16 cellular contexts compared by ENCODE assay signal in the genomic region with DNA sequence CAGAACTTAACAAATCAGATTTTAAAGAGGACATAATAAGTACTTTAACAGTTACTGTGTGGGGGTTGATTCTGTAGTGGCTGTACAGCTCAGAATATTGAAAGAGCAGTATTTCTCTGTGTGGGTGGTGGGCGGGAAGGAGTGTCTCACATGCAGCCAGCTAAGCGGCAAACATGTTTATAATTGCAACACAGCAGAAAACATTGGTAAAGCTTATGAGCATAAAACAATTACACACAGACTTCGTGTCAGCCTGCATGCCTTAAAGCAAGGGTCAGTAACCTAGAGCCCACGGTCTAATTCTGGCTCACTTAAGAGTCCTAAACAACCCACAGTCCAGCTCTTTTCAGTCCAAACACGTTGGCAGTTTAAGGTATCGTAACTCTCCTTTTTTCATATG. TPM values are rescaled to one million over a fixed set of nuclear protein-coding genes. Genes with fewer than 3 reads are reported as not detected.
A peak's percentile ranks its signal among the peaks of the same experiment; 100 is the strongest.
DNase-seq lines count a peak whose midpoint lies in the region; ATAC-seq and TF ChIP-seq lines count a peak whose summit lies in the region.
"Had no signal": no experiment of that assay in that cellular context is flagged by ENCODE, and none has a peak within 500 bp of the region (broad histone marks: within the 10 kb centered on the region; RNA-seq: fewer than 3 reads in every experiment).

No MANE protein-coding gene starts in this region.

- no peak for ATAC-seq in HG02852 (IDR thresholded peaks at IDR 0.05; ENCODE audit: unreplicated experiment)
- ATAC-seq: activated T-cell treated with anti-CD3 and anti-CD28 coated beads, Interleukin-2, amount 50 U/mL, for 72 hours; T-cell had no signal

- H3K27ac ChIP-seq in osteoblast (ENCODE audit: low read depth, low read length) (no peak overlapping the region), SJCRH30 (no peak overlapping the region), adrenal gland (no peak overlapping the region)
- H3K27ac ChIP-seq: PC-9, prostate gland had no signal

- peak overlapping the region; percentile 57 for H3K4me3 ChIP-seq in osteoblast (ENCODE audit: insufficient read depth, low read length)
- H3K4me3 ChIP-seq in SJCRH30: no peak overlapping the region
- H3K4me3 ChIP-seq in adrenal gland: no peak overlapping the region
- H3K4me3 ChIP-seq: PC-9, prostate gland had no signal

- DNase-seq in COLO829 (ENCODE audit: low spot score) (peak; percentile 38), NCI-H1694 (lab: John Stamatoyannopoulos, UW) (peak; percentile 20), dedifferentiated amniotic fluid mesenchymal stem cell (ENCODE audit: extremely low spot score) (peak; percentile 31), osteoblast (ENCODE audit: insufficient read length, low spot score, missing footprints) (no peak), SJCRH30 (no peak), adrenal gland (no peak), superior temporal gyrus (ENCODE audit: extremely low spot score) (no peak)
- DNase-seq: activated CD4-positive, alpha-beta T cell treated with anti-CD3 and anti-CD28 coated beads for 1 hour; activated T-cell treated with anti-CD3 and anti-CD28 coated beads, Interleukin-2, amount 50 U/mL, for 72 hours; CD4-positive, alpha-beta memory T cell; effector memory CD4-positive, alpha-beta T cell; islet precursor cell; PC-9; T-cell had no signal

- 48 to 60% (median 59%) methylated on average over 6 of the region's 6 CpGs for WGBS in adrenal gland, 4 donors

- peak overlapping the region; percentile 78 for H2AFZ ChIP-seq in osteoblast (ENCODE audit: low read length)
- H2AFZ ChIP-seq: PC-9 had no signal

- no peaks in the 10 kb centered on the region for H3K27me3 ChIP-seq in osteoblast (ENCODE audit: insufficient read depth, low read length)
- H3K27me3 ChIP-seq in SJCRH30: no peaks in the 10 kb centered on the region
- H3K27me3 ChIP-seq in adrenal gland: no peaks in the 10 kb centered on the region

- TF ChIP-seq CTCF in osteoblast (IDR thresholded peaks at IDR 0.05; ENCODE audit: extremely low read depth, low read depth, low read length) (no peak), adrenal gland (IDR thresholded peaks at IDR 0.05) (no peak)

- H3K4me2 ChIP-seq in osteoblast (ENCODE audit: insufficient read depth, low read length): peak overlapping the region; percentile 79
- H3K4me2 ChIP-seq: PC-9 had no signal

- no peaks in the 10 kb centered on the region for H3K79me2 ChIP-seq in osteoblast (ENCODE audit: insufficient read depth, low read length)

- no peaks in the 10 kb centered on the region for H3K36me3 ChIP-seq in osteoblast (ENCODE audit: insufficient read depth, low read length)
- no peaks in the 10 kb centered on the region for H3K36me3 ChIP-seq in SJCRH30
- H3K36me3 ChIP-seq in adrenal gland (replicated peaks in 1 of 2): no peaks in the 10 kb centered on the region
- H3K36me3 ChIP-seq: prostate gland had no signal

- TF ChIP-seq POLR2A in adrenal gland (IDR thresholded peaks at IDR 0.05): no peak

- no peaks in the 10 kb centered on the region for H4K20me1 ChIP-seq in osteoblast (ENCODE audit: insufficient read depth, low read length)

- H3K4me1 ChIP-seq in osteoblast (ENCODE audit: insufficient read depth, low read length) (peaks cover 12% of the 10 kb centered on the region), SJCRH30 (no peaks in the 10 kb centered on the region), adrenal gland (replicated peaks in 1 of 2) (no peaks in the 10 kb centered on the region)
- H3K4me1 ChIP-seq: prostate gland had no signal

- no peaks in the 10 kb centered on the region for H3K9me3 ChIP-seq in osteoblast (ENCODE audit: low read depth, low read length)
- H3K9me3 ChIP-seq in SJCRH30 (replicated peaks): no peaks in the 10 kb centered on the region
- H3K9me3 ChIP-seq in adrenal gland (replicated peaks in 1 of 3): no peaks in the 10 kb centered on the region
- H3K9me3 ChIP-seq: prostate gland had no signal

- intact Hi-C loops in adrenal gland (cut with DNase I): no loop called here

RNA-seq across cellular contexts. Expression of a gene that starts 24.7 kb away (rescaled TPM):
- total RNA-seq in osteoblast (79.3 and 91.2 TPM in 2 replicates), adrenal gland (10 to 100 TPM; 24.5 to 34.0 (median 31.0) TPM)
- 68.6 and 72.8 TPM in 2 replicates for total RNA-seq in SJCRH30 (2014; rRNA removed; shearing (Covaris generic))
- polyA plus RNA-seq in adrenal gland: 10 to 100 TPM in 1 of 3 donors, 1 to 10 TPM in 2; 7.3 to 27.3 (median 9.5) TPM

Comparison
In these comparisons a context has a peak if more than half of its experiments do, and no peak if none do; other contexts are left out.
1. DNase-seq: peak in COLO829 (single experiment), NCI-H1694 (single experiment) and dedifferentiated amniotic fluid mesenchymal stem cell (single experiment); none in osteoblast (single experiment), SJCRH30 (0 of 2), adrenal gland (0 of 7) and superior temporal gyrus (single experiment).